Comparison of ENCODE assay signal across 19 cellular contexts in genomic region chr3:175916151-175916946, GRCh38.
DNase-seq lines count a peak whose midpoint lies in the region; ATAC-seq and TF ChIP-seq lines count a peak whose summit lies in the region.
"Had no signal": no experiment of that assay in that cellular context is flagged by ENCODE, and none has a peak within 500 bp of the region (broad histone marks: within the 10 kb centered on the region; RNA-seq: fewer than 3 reads in every experiment).

No MANE protein-coding gene starts in this region.

- H3K27me3 ChIP-seq in BJ (ENCODE audit: control insufficient read depth, insufficient read depth, low read length) (no peaks in the 10 kb centered on the region), adipocyte (replicated peaks; ENCODE audit: control insufficient read depth, insufficient read depth, low read length) (no peaks in the 10 kb centered on the region), subcutaneous abdominal adipose tissue (ENCODE audit: control insufficient read depth in 5 of 5, insufficient read depth in 4 of 5, low read length in 5 of 5) (no peaks in the 10 kb centered on the region), PC-3 (ENCODE audit: low read length) (no peaks in the 10 kb centered on the region)
- no peaks in the 10 kb centered on the region for H3K27me3 ChIP-seq in CD4-positive, alpha-beta T cell (ENCODE audit: control insufficient read depth, insufficient read depth, low read length)

- POLR2A ChIA-PET in BJ (lab: Charles Lee): no interaction called here
- POLR2A ChIA-PET in PC-3 (lab: Charles Lee; ENCODE audit: unreplicated experiment): no interaction called here
- POLR2A ChIA-PET in CD4-positive, alpha-beta T cell (lab: Charles Lee): no interaction called here

- intact Hi-C loops in PC-3 (cut with micrococcal nuclease): no loop called here
- intact Hi-C loops in CD4-positive, alpha-beta T cell (cut with DNase I, micrococcal nuclease): no loop called here

- TF ChIP-seq CTCF in BJ (IDR thresholded peaks at IDR 0.05; ENCODE audit: insufficient read depth, low read depth, low read length): no peak
- TF ChIP-seq CTCF in PC-3 (conservative IDR thresholded peaks at IDR 0.05; ENCODE audit: low read depth, low read length): no peak
- no peak for TF ChIP-seq CTCF in CD4-positive, alpha-beta T cell (IDR thresholded peaks at IDR 0.05)

- ATAC-seq in left lobe of liver: peak; percentile 89
- no peak for ATAC-seq in HG02571 (IDR thresholded peaks at IDR 0.05; ENCODE audit: unreplicated experiment)
- ATAC-seq in PC-3: no peak
- no peak for ATAC-seq in CD4-positive, alpha-beta T cell (ENCODE audit: poor library complexity)
- ATAC-seq: GM12878, HCT116, K562 had no signal

- H3K36me3 Mint-ChIP-seq in CD4-positive, alpha-beta T cell (ENCODE audit: low read depth): no peaks in the 10 kb centered on the region
- H3K36me3 Mint-ChIP-seq: CD4-positive, alpha-beta memory T cell had no signal

- peaks cover 5% of the 10 kb centered on the region for H3K9me3 Mint-ChIP-seq in CD4-positive, alpha-beta T cell

- CTCF ChIA-PET in BJ (lab: Yijun Ruan, JAX): interaction anchor here (0.6 kb wide), 1 partner anchor 303 kb away, joined by 3 read pairs; no protein-coding TSS in a partner anchor
- CTCF ChIA-PET in PC-3 (lab: Charles Lee): interaction anchor here (0.6 kb wide), 1 partner anchor 514 kb away, joined by 4 read pairs; no protein-coding TSS in a partner anchor
- CTCF ChIA-PET in CD4-positive, alpha-beta T cell (lab: Charles Lee): no interaction called here

- no peaks in the 10 kb centered on the region for H3K4me1 ChIP-seq in adipocyte (ENCODE audit: control insufficient read depth, insufficient read depth, low read length)
- peaks cover 0 to 3% (median 0%) of the 10 kb centered on the region in 5 donors for H3K4me1 ChIP-seq in subcutaneous abdominal adipose tissue (ENCODE audit: control insufficient read depth in 5 of 5, insufficient read depth in 5 of 5, low read length in 5 of 5)
- H3K4me1 ChIP-seq in PC-3 (ENCODE audit: insufficient read depth, low read length): no peaks in the 10 kb centered on the region

- no peaks in the 10 kb centered on the region for H3F3A ChIP-seq in PC-3 (ENCODE audit: low read length, unreplicated experiment)

- BruUV-seq in PC-3 (replicated peaks; lab: Mats Ljungman, UMichigan): no TSS peak

- peak overlapping the region; percentile 21 for H3K27ac ChIP-seq in subcutaneous abdominal adipose tissue (ENCODE audit: low read depth, low read length)
- no peak overlapping the region for H3K27ac ChIP-seq in PC-3 (ENCODE audit: low read length)
- no peak overlapping the region for H3K27ac ChIP-seq in CD4-positive, alpha-beta T cell (ENCODE audit: low read depth, low read length)
- H3K27ac ChIP-seq: HL-60 had no signal

- no peak overlapping the region for H3K4me2 ChIP-seq in PC-3 (ENCODE audit: low read length)

- no peak overlapping the region for H3K27ac Mint-ChIP-seq in CD4-positive, alpha-beta T cell
- H3K27ac Mint-ChIP-seq: CD4-positive, alpha-beta memory T cell had no signal

- H3K9ac ChIP-seq in adipocyte (ENCODE audit: low read length) (no peak overlapping the region), subcutaneous abdominal adipose tissue (ENCODE audit: low read length in 5 of 5) (no peak overlapping the region), PC-3 (ENCODE audit: low read length) (no peak overlapping the region)

- DNase-seq in BJ (ENCODE audit: low read depth) (peak; percentile 17), adipocyte (ENCODE audit: low read depth) (peak; percentile 23), left lobe of liver (ENCODE audit: low spot score) (no peak), PC-3 (no peak)
- DNase-seq in CD4-positive, alpha-beta T cell: no peak
- DNase-seq: Calu3; CD4-positive, alpha-beta memory T cell; MV-4-11; NCI-H1417 treated with DMSO at 0.1 percent for 48 hours; NCI-H1930; OCI-M1; RPMI8226; SIG-M5 had no signal

- H2AFZ ChIP-seq in PC-3 (ENCODE audit: low read length): no peak overlapping the region

- no peaks in the 10 kb centered on the region for H3K36me3 ChIP-seq in BJ (ENCODE audit: control insufficient read depth, insufficient read depth, low read length)
- H3K36me3 ChIP-seq in adipocyte (ENCODE audit: control insufficient read depth, insufficient read depth, low read length, severe bottlenecking): no peaks in the 10 kb centered on the region
- no peaks in the 10 kb centered on the region for H3K36me3 ChIP-seq in subcutaneous abdominal adipose tissue (ENCODE audit: control insufficient read depth in 5 of 5, insufficient read depth in 5 of 5, low read length in 5 of 5)
- H3K36me3 ChIP-seq in PC-3 (ENCODE audit: low read depth, low read length): no peaks in the 10 kb centered on the region

- no peaks in the 10 kb centered on the region for H3K4me1 Mint-ChIP-seq in CD4-positive, alpha-beta T cell (ENCODE audit: low read depth)
- H3K4me1 Mint-ChIP-seq: CD4-positive, alpha-beta memory T cell had no signal

- H4K20me1 ChIP-seq in PC-3 (ENCODE audit: low read length): no peaks in the 10 kb centered on the region

- H3K4me3 ChIP-seq in BJ (ENCODE audit: low read depth, low read length): no peak overlapping the region
- H3K4me3 ChIP-seq in adipocyte (ENCODE audit: low read length): no peak overlapping the region
- no peak overlapping the region for H3K4me3 ChIP-seq in subcutaneous abdominal adipose tissue (ENCODE audit: low read depth in 1 of 5, low read length in 5 of 5)
- H3K4me3 ChIP-seq in PC-3 (ENCODE audit: low read length): no peak overlapping the region
- H3K4me3 ChIP-seq: GM12878, K562 had no signal

- H3K9me3 ChIP-seq in adipocyte (ENCODE audit: control insufficient read depth, low read length): peaks cover 8% of the 10 kb centered on the region
- peaks cover 0 to 10% (median 8%) of the 10 kb centered on the region in 5 donors for H3K9me3 ChIP-seq in subcutaneous abdominal adipose tissue (ENCODE audit: control insufficient read depth in 5 of 5, low read length in 5 of 5)
- H3K9me3 ChIP-seq in PC-3 (ENCODE audit: low read length): peaks cover 6% of the 10 kb centered on the region; the same call in 1 of the 2 replicates
- H3K9me3 ChIP-seq in CD4-positive, alpha-beta T cell (ENCODE audit: control insufficient read depth, low read length): peaks cover 8% of the 10 kb centered on the region

- H3K4me3 Mint-ChIP-seq in CD4-positive, alpha-beta T cell: no peak overlapping the region
- H3K4me3 Mint-ChIP-seq: CD4-positive, alpha-beta memory T cell had no signal

- H3K79me2 ChIP-seq in PC-3 (ENCODE audit: low read length): no peaks in the 10 kb centered on the region

- H3K9me2 ChIP-seq in PC-3 (replicated peaks; ENCODE audit: low read length): no peaks in the 10 kb centered on the region

- H3K27me3 Mint-ChIP-seq in CD4-positive, alpha-beta T cell: no peaks in the 10 kb centered on the region
- H3K27me3 Mint-ChIP-seq: CD4-positive, alpha-beta memory T cell had no signal

Comparison
In these comparisons a context has a peak if more than half of its experiments do, and no peak if none do; other contexts are left out.
1. DNase-seq: peak in BJ (single experiment) and adipocyte (single experiment); none in left lobe of liver (single experiment), PC-3 (single experiment) and CD4-positive, alpha-beta T cell (0 of 10).